In genomic region chr5:181223041-181223728, GRCh38 we compare ENCODE assay signal across 8 cellular contexts. TPM values are rescaled to one million over a fixed set of nuclear protein-coding genes. Genes with fewer than 3 reads are reported as not detected.
A peak's percentile ranks its signal among the peaks of the same experiment; 100 is the strongest.
DNase-seq lines count a peak whose midpoint lies in the region; ATAC-seq and TF ChIP-seq lines count a peak whose summit lies in the region.

TRIM41 (plus strand) TSS chr5:181223281; CDS start chr5:181224000, 719 bp downstream.

- H3K4me1 ChIP-seq in Peyer's patch (peaks cover 0 to 19% (median 4%) of the 10 kb centered on the region in 4 donors), left ventricle myocardium inferior (peaks cover 43% of the 10 kb centered on the region)

- peak; percentile 60 for ATAC-seq in HG02623 (IDR thresholded peaks at IDR 0.05; ENCODE audit: unreplicated experiment)

- H3K9me3 ChIP-seq in Peyer's patch = no peaks in the 10 kb centered on the region
- H3K9me3 ChIP-seq in left ventricle myocardium inferior (replicated peaks) = no peaks in the 10 kb centered on the region

- no peaks in the 10 kb centered on the region for H3K27me3 ChIP-seq in Peyer's patch
- H3K27me3 ChIP-seq in left ventricle myocardium inferior (ENCODE audit: low read depth) = no peaks in the 10 kb centered on the region

- DNase-seq in GM12865 (ENCODE audit: low read depth) (peak; percentile 100), Peyer's patch (peak; percentile 98 to 100 (median 98)), left ventricle myocardium inferior (peak; percentile 99), renal cortical epithelial cell (ENCODE audit: low read depth) (peak; percentile 92), NCI-H1105 treated with DMSO at 0.1 percent for 48 hours (lab: John Stamatoyannopoulos, UW) (no peak), NCI-H2171 treated with DMSO at 0.1 percent for 48 hours (lab: John Stamatoyannopoulos, UW) (no peak)
- peak; percentile 96 for DNase-seq in activated naive CD8-positive, alpha-beta T cell treated with anti-CD3 and anti-CD28 coated beads, Interleukin-2, amount 50 U/mL, for 16 hours (ENCODE audit: low read depth, low spot score)

- TF ChIP-seq POLR2A in Peyer's patch (IDR thresholded peaks at IDR 0.05) = peak; percentile 75 to 86

- H3K4me3 ChIP-seq in GM12865 (ENCODE audit: low read depth, low read length) = peak within 1 kb of the TSS; percentile 90
- H3K4me3 ChIP-seq in Peyer's patch = peak within 1 kb of the TSS; percentile 71 to 83 (median 79)
- peak within 1 kb of the TSS; percentile 96 for H3K4me3 ChIP-seq in left ventricle myocardium inferior

- peaks cover 0 to 9% (median 0%) of the 10 kb centered on the region in 3 donors for H3K36me3 ChIP-seq in Peyer's patch
- peaks cover 10% of the 10 kb centered on the region for H3K36me3 ChIP-seq in left ventricle myocardium inferior

- H3K27ac ChIP-seq in Peyer's patch (peak within 1 kb of the TSS; percentile 93 to 96 (median 94)), left ventricle myocardium inferior (replicated peaks) (peak within 1 kb of the TSS; percentile 100)

- TF ChIP-seq CTCF in GM12865 (IDR thresholded peaks at IDR 0.05; ENCODE audit: insufficient read depth, low read depth, low read length, missing control alignments) (no peak), Peyer's patch (IDR thresholded peaks at IDR 0.05) (peak in 4 of 6 experiments; percentile 17 to 37 (median 27)), left ventricle myocardium inferior (IDR thresholded peaks at IDR 0.05; ENCODE audit: borderline replicate concordance) (peak; percentile 39)

- intact Hi-C loops in left ventricle myocardium inferior (cut with micrococcal nuclease) = no loop called here

RNA-seq across cellular contexts. Expression of gene TRIM41, which starts in this region (rescaled TPM):
- total RNA-seq in Peyer's patch = 10 to 100 TPM; 13.7 to 31.4 (median 21.8) TPM
- 26.4 TPM for total RNA-seq in left ventricle myocardium inferior
- total RNA-seq in renal cortical epithelial cell = 12.8 and 13.7 TPM in 2 replicates

Comparison
In these comparisons a context has a peak if more than half of its experiments do, and no peak if none do; other contexts are left out.
1. DNase-seq: peak in GM12865 (single experiment), Peyer's patch (3 of 3), activated naive CD8-positive, alpha-beta T cell treated with anti-CD3 and anti-CD28 coated beads, Interleukin-2, amount 50 U/mL, for 16 hours (single experiment), left ventricle myocardium inferior (single experiment) and renal cortical epithelial cell (single experiment); none in NCI-H1105 treated with DMSO at 0.1 percent for 48 hours (single experiment) and NCI-H2171 treated with DMSO at 0.1 percent for 48 hours (single experiment).
2. Peak in every context shown above with its lines, with median percentiles within 50 percentile points of each other: H3K4me3 ChIP-seq.